ENCODE assay signal across 8 cellular contexts in genomic region chr1:145918144-145918991, GRCh38. TPM values are rescaled to one million over a fixed set of nuclear protein-coding genes. Genes with fewer than 3 reads are reported as not detected.
A peak's percentile ranks its signal among the peaks of the same experiment; 100 is the strongest.
DNase-seq lines count a peak whose midpoint lies in the region; TF ChIP-seq lines count a peak whose summit lies in the region.

Gene PEX11B, minus strand, starts transcription at chr1:145918717. Its CDS starts 29 bp downstream, at chr1:145918688.

- peak within 1 kb of the TSS; percentile 91 for H2AFZ ChIP-seq in neuronal stem cell (ENCODE audit: low read length)

- H3K27me3 ChIP-seq in SJSA1 (replicated peaks) = no peaks in the 10 kb centered on the region
- no peaks in the 10 kb centered on the region for H3K27me3 ChIP-seq in neuronal stem cell (ENCODE audit: control insufficient read depth in 3 of 3, insufficient read depth in 3 of 3, low read depth in 1 of 3, low read length in 3 of 3)

- H3K14ac ChIP-seq in neuronal stem cell (ENCODE audit: low read length) = no peak within 1 kb of the TSS

- peak within 1 kb of the TSS; percentile 80 for H3K18ac ChIP-seq in neuronal stem cell (ENCODE audit: low read length)

- peaks cover 27% of the 10 kb centered on the region for H3K4me1 ChIP-seq in SJSA1 (replicated peaks)
- H3K4me1 ChIP-seq in neuronal stem cell (ENCODE audit: control insufficient read depth in 2 of 2, insufficient read depth in 1 of 2, low read depth in 1 of 2, low read length in 2 of 2) = peaks cover 2 to 11% of the 10 kb centered on the region in 2 donors

- TF ChIP-seq CTCF in HFF-Myc (IDR thresholded peaks at IDR 0.05; ENCODE audit: low read depth, low read length, missing control alignments) = no peak
- no peak for TF ChIP-seq CTCF in subcutaneous adipose tissue (IDR thresholded peaks at IDR 0.05; ENCODE audit: low read depth)

- peak within 1 kb of the TSS; percentile 8 for H3K23ac ChIP-seq in neuronal stem cell (ENCODE audit: low read depth, low read length, poor library complexity)

- H3K4me3 ChIP-seq in HFF-Myc (replicated peaks; ENCODE audit: low read depth, low read length) (peak within 1 kb of the TSS; percentile 60), SJSA1 (peak within 1 kb of the TSS; percentile 76), neuronal stem cell (ENCODE audit: low read length in 2 of 2) (peak within 1 kb of the TSS; percentile 68 to 91)

- H4K8ac ChIP-seq in neuronal stem cell (ENCODE audit: low read depth, low read length) = no peak within 1 kb of the TSS

- H2BK120ac ChIP-seq in neuronal stem cell (ENCODE audit: low read depth, low read length) = no peak within 1 kb of the TSS

- no peaks in the 10 kb centered on the region for H3K9me3 ChIP-seq in SJSA1 (replicated peaks)
- H3K9me3 ChIP-seq in neuronal stem cell (replicated peaks in 1 of 2; ENCODE audit: control insufficient read depth in 2 of 2, insufficient read depth in 1 of 2, low read depth in 1 of 2, low read length in 2 of 2) = no peaks in the 10 kb centered on the region

- peak within 1 kb of the TSS; percentile 53 for H2AK5ac ChIP-seq in neuronal stem cell (ENCODE audit: low read depth, low read length)

- peak within 1 kb of the TSS; percentile 87 for H3K9ac ChIP-seq in neuronal stem cell (ENCODE audit: low read depth, low read length, poor library complexity)

- WGBS in neuronal stem cell (ENCODE audit: extremely low coverage in 2 of 2, insufficient read length in 2 of 2, insufficient replicate concordance in 1 of 2), 2 donors = no CpG with 5 or more reads among the region's 51 CpGs

- H3K4ac ChIP-seq in neuronal stem cell (ENCODE audit: low read length) = no peak within 1 kb of the TSS

- H3K36me3 ChIP-seq in SJSA1 = peaks cover 48% of the 10 kb centered on the region
- peaks cover 0 to 51% of the 10 kb centered on the region in 2 donors for H3K36me3 ChIP-seq in neuronal stem cell (replicated peaks in 1 of 2; ENCODE audit: control insufficient read depth in 2 of 2, insufficient read depth in 2 of 2, low read length in 2 of 2)

- peak within 1 kb of the TSS; percentile 89 for H3K4me2 ChIP-seq in neuronal stem cell (ENCODE audit: insufficient read depth, low read length, poor library complexity, severe bottlenecking)

- H2BK5ac ChIP-seq in neuronal stem cell (ENCODE audit: low read length) = peak within 1 kb of the TSS; percentile 29

- peak; percentile 94 for DNase-seq in GDM1 (lab: John Stamatoyannopoulos, UW)
- DNase-seq in HFF-Myc (ENCODE audit: extremely low read depth, low read depth) = peak; percentile 63
- peak; percentile 92 for DNase-seq in MV-4-11 (lab: John Stamatoyannopoulos, UW)
- DNase-seq in SJSA1 (ENCODE audit: low read depth in 1 of 2, low spot score in 2 of 2) = peak; percentile 84 to 90
- DNase-seq in activated gamma-delta T cell treated with anti-CD3 and anti-CD28 coated beads, Interleukin-2, amount 50 U/mL, for 16 hours (ENCODE audit: low read depth) = peak; percentile 90
- DNase-seq in foreskin melanocyte = peak; percentile 82
- peak; percentile 69 for DNase-seq in neuronal stem cell (ENCODE audit: low spot score)

- H3K27ac ChIP-seq in SJSA1 (peak within 1 kb of the TSS; percentile 72), neuronal stem cell (replicated peaks; ENCODE audit: low read length) (no peak within 1 kb of the TSS)

- H2BK15ac ChIP-seq in neuronal stem cell (ENCODE audit: low read length) = no peak within 1 kb of the TSS

- no peaks in the 10 kb centered on the region for H3K79me1 ChIP-seq in neuronal stem cell (ENCODE audit: low read depth, low read length)

- no peak within 1 kb of the TSS for H2BK12ac ChIP-seq in neuronal stem cell (ENCODE audit: low read length)

- H4K91ac ChIP-seq in neuronal stem cell (ENCODE audit: low read depth, low read length, poor library complexity) = no peak within 1 kb of the TSS

RNA-seq across cellular contexts. Expression of gene PEX11B, which starts in this region (rescaled TPM):
- 29.4 and 30.4 TPM in 2 replicates for total RNA-seq in SJSA1 (2014; rRNA removed; shearing (Covaris generic))
- 13.5 TPM for polyA plus RNA-seq in neuronal stem cell (2013, experiment 1 of 2)
- polyA plus RNA-seq in neuronal stem cell (2013, experiment 2 of 2) = 12.5 TPM
- total RNA-seq in subcutaneous adipose tissue = 10 to 100 TPM; 17.0 to 21.1 (median 20.3) TPM
